In genomic region chr4:122672091-122672490, GRCh38 we compare ENCODE assay signal across 2 cellular contexts.
TF ChIP-seq lines count a peak whose summit lies in the region.

No MANE protein-coding gene starts in this region.

TF ChIP-seq in endothelial cell of umbilical vein, 7 proteins besides CTCF, POLR2A, EP300 and RAD21:
- TF ChIP-seq GATA2 (IDR thresholded peaks at IDR 0.05; ENCODE audit: insufficient read depth, insufficient read length, low read depth, low read length): peak; percentile 39
- TF ChIP-seq MAX (IDR thresholded peaks at IDR 0.05; ENCODE audit: insufficient read depth, insufficient read length): no peak
- no peak for TF ChIP-seq MYC (IDR thresholded peaks at IDR 0.05; ENCODE audit: low read depth, low read length)
- peak; percentile 43 for TF ChIP-seq JUN (IDR thresholded peaks at IDR 0.05; ENCODE audit: borderline replicate concordance, insufficient read depth, insufficient read length, low read depth)

TF ChIP-seq in WTC11, 78 proteins besides CTCF, POLR2A, EP300 and RAD21:
- no peak for TF ChIP-seq CREB1 (CRISPR knock-in tag; IDR thresholded peaks at IDR 0.05)
- no peak for TF ChIP-seq ZNF121 (CRISPR knock-in tag; IDR thresholded peaks at IDR 0.05)
- no peak for TF ChIP-seq MYBL2 (CRISPR knock-in tag; IDR thresholded peaks at IDR 0.05)
- TF ChIP-seq E2F5 (CRISPR knock-in tag; IDR thresholded peaks at IDR 0.05): no peak
- TF ChIP-seq CREM (CRISPR knock-in tag; IDR thresholded peaks at IDR 0.05): no peak
- TF ChIP-seq OVOL2 (CRISPR knock-in tag; IDR thresholded peaks at IDR 0.05; ENCODE audit: borderline replicate concordance): no peak
- TF ChIP-seq ZNF671 (CRISPR knock-in tag; IDR thresholded peaks at IDR 0.05): no peak
